Comparison of ENCODE assay signal across 23 cellular contexts in genomic region chr13:51449018-51449417, GRCh38. TPM values are rescaled to one million over a fixed set of nuclear protein-coding genes. Genes with fewer than 3 reads are reported as not detected.
DNase-seq lines count a peak whose midpoint lies in the region; ATAC-seq, FAIRE-seq and TF ChIP-seq lines count a peak whose summit lies in the region.
"Had no signal": no experiment of that assay in that cellular context is flagged by ENCODE, and none has a peak within 500 bp of the region (broad histone marks: within the 10 kb centered on the region; RNA-seq: fewer than 3 reads in every experiment).

No MANE protein-coding gene starts in this region.

- TF ChIP-seq EP300 in K562 (IDR thresholded peaks at IDR 0.05; ENCODE audit: low read length) = no peak

- 95% methylated on average over 1 of the region's 1 CpG for WGBS in right cardiac atrium
- 93 to 100% (median 99%) methylated on average over 1 of the region's 1 CpG for WGBS in heart left ventricle, 4 donors
- 92% methylated on average over 1 of the region's 1 CpG for WGBS in K562 (ENCODE audit: insufficient coverage, low coverage, missing lambda C conversion rate)
- 95 to 100% (median 97%) methylated on average over 1 of the region's 1 CpG for WGBS in small intestine, 3 donors
- 97 to 100% methylated on average over 1 of the region's 1 CpG for WGBS in lower leg skin, 2 donors

- FAIRE-seq in K562 (lab: Jason Lieb, UNC) = no peak
- no peak for FAIRE-seq in small intestine (lab: Jason Lieb, UNC)
- FAIRE-seq: colon had no signal

- TF ChIP-seq RAD21 in K562 (CRISPR knock-in tag; conservative IDR thresholded peaks at IDR 0.05 in 1 of 2, IDR thresholded peaks at IDR 0.05 in 1 of 2) = no peak

- no peak for TF ChIP-seq POLR2A in heart left ventricle (IDR thresholded peaks at IDR 0.05)
- TF ChIP-seq POLR2A in K562 (conservative IDR thresholded peaks at IDR 0.05) = no peak
- TF ChIP-seq POLR2A in lower leg skin (IDR thresholded peaks at IDR 0.05) = no peak

- intact Hi-C loops in right cardiac atrium (cut with DNase I) = no loop called here
- intact Hi-C loops in heart left ventricle (cut with DNase I) = loop anchor here in 3 of 10 donors (5.0 to 10.0 kb wide), 2 partner anchors 283 to 286 kb away; no protein-coding TSS in a partner anchor
- intact Hi-C loops in K562 (cut with micrococcal nuclease) = no loop called here
- intact Hi-C loops in lower leg skin (cut with DNase I; ENCODE audit: low total_unique reads) = no loop called here

- in situ Hi-C loops in K562 (cut with MboI) = loop anchor here (10.0 to 25.0 kb wide), 2 partner anchors 346 to 688 kb away; partner anchors contain the start of gene NEK5

- CTCF ChIA-PET in K562 (lab: Yijun Ruan, JAX; ENCODE audit: low intra/inter-chr PET ratio) = no interaction called here

- no peaks in the 10 kb centered on the region for H4K20me1 ChIP-seq in Karpas-422 (ENCODE audit: insufficient read depth, low read depth, low read length)
- H4K20me1 ChIP-seq in K562 (replicated peaks; ENCODE audit: control insufficient read depth, insufficient read depth, low read length) = no peaks in the 10 kb centered on the region

- ATAC-seq in right cardiac atrium (no peak), heart left ventricle (no peak), K562 (no peak)
- ATAC-seq: body of pancreas; effector memory CD8-positive, alpha-beta T cell; left colon; naive thymus-derived CD8-positive, alpha-beta T cell; stimulated activated naive B cell treated with anti-CD40 and anti-IgM and Interleukin-4, amounts not matched to agents 10 μg/mL and 1 μg/mL and 100 μg/mL, for 72 hours had no signal

- H3K4me2 ChIP-seq in Karpas-422 (ENCODE audit: low read depth, low read length, poor library complexity, severe bottlenecking) (no peak overlapping the region), K562 (ENCODE audit: insufficient read depth, low read length) (no peak overlapping the region), skeletal muscle satellite cell (ENCODE audit: low read length) (peak overlapping the region; percentile 25)

- H3K9me1 ChIP-seq in K562 (ENCODE audit: control insufficient read depth, insufficient read depth, low read length) = no peaks in the 10 kb centered on the region

- no TSS peak for BruUV-seq in K562 (replicated peaks; lab: Mats Ljungman, UMichigan)

- H3K79me2 ChIP-seq in Karpas-422 (ENCODE audit: low read length) = peaks cover 27% of the 10 kb centered on the region
- peaks cover 28% of the 10 kb centered on the region for H3K79me2 ChIP-seq in K562 (ENCODE audit: control insufficient read depth, insufficient read depth, low read length)

- H3K27ac ChIP-seq in right cardiac atrium (ENCODE audit: low read length) = peak overlapping the region; percentile 21
- H3K27ac ChIP-seq in heart left ventricle = no peak overlapping the region
- H3K27ac ChIP-seq in Karpas-422 (ENCODE audit: low read length) = peak overlapping the region; percentile 87; the same call in 1 of the 2 replicates
- H3K27ac ChIP-seq in K562 (ENCODE audit: extremely low read depth, low read depth, low read length) = no peak overlapping the region
- H3K27ac ChIP-seq in small intestine (ENCODE audit: low read depth in 1 of 2, low read length in 1 of 2) = no peak overlapping the region

- TF ChIP-seq CTCF in heart left ventricle (IDR thresholded peaks at IDR 0.05) (no peak), K562 (IDR thresholded peaks at IDR 0.05 in 2 of 3, conservative IDR thresholded peaks at IDR 0.05 in 1 of 3; ENCODE audit: insufficient read depth in 2 of 3, low read depth in 1 of 3, low read length in 3 of 3) (no peak), lower leg skin (IDR thresholded peaks at IDR 0.05) (no peak)

- H3K9me3 ChIP-seq in right cardiac atrium (ENCODE audit: control insufficient read depth, low read length) = no peaks in the 10 kb centered on the region
- no peaks in the 10 kb centered on the region for H3K9me3 ChIP-seq in heart left ventricle
- H3K9me3 ChIP-seq in Karpas-422 (ENCODE audit: low read length) = no peaks in the 10 kb centered on the region
- H3K9me3 ChIP-seq in K562 (replicated peaks; ENCODE audit: control insufficient read depth, insufficient read depth, low read depth, low read length) = no peaks in the 10 kb centered on the region
- no peaks in the 10 kb centered on the region for H3K9me3 ChIP-seq in skeletal muscle satellite cell (replicated peaks; ENCODE audit: low read length)
- no peaks in the 10 kb centered on the region for H3K9me3 ChIP-seq in small intestine (ENCODE audit: control insufficient read depth, low read depth)
- H3K9me3 ChIP-seq: body of pancreas, HAP-1 had no signal

- H3K36me3 ChIP-seq in heart left ventricle = peaks cover 0 to 47% (median 21%) of the 10 kb centered on the region in 9 donors
- H3K36me3 ChIP-seq in Karpas-422 (ENCODE audit: insufficient read depth, low read length) = peaks cover 47% of the 10 kb centered on the region; the same call in 1 of the 2 replicates
- H3K36me3 ChIP-seq in K562 (ENCODE audit: control insufficient read depth, insufficient read depth, low read length) = peaks cover 32% of the 10 kb centered on the region
- H3K36me3 ChIP-seq in skeletal muscle satellite cell (ENCODE audit: insufficient read depth, low read length) = peaks cover 28% of the 10 kb centered on the region
- H3K36me3 ChIP-seq in small intestine (ENCODE audit: control insufficient read depth in 2 of 2, insufficient read depth in 2 of 2, low read length in 2 of 2) = no peaks in the 10 kb centered on the region

- H3K9ac ChIP-seq in Karpas-422 (ENCODE audit: low read length) = no peak overlapping the region
- H3K9ac ChIP-seq in K562 (ENCODE audit: insufficient read depth in 1 of 2, low read depth in 2 of 2, low read length in 2 of 2) = no peak overlapping the region
- H3K9ac ChIP-seq in skeletal muscle satellite cell (ENCODE audit: low read depth, low read length) = no peak overlapping the region

- H3K4me3 ChIP-seq in right cardiac atrium (ENCODE audit: low read length) = no peak overlapping the region
- no peak overlapping the region for H3K4me3 ChIP-seq in heart left ventricle
- no peak overlapping the region for H3K4me3 ChIP-seq in Karpas-422 (ENCODE audit: low read length)
- H3K4me3 ChIP-seq in K562 = no peak overlapping the region
- no peak overlapping the region for H3K4me3 ChIP-seq in skeletal muscle satellite cell (ENCODE audit: low read length)
- H3K4me3 ChIP-seq in small intestine (ENCODE audit: low read depth in 1 of 2, low read length in 2 of 2) = no peak overlapping the region
- H3K4me3 ChIP-seq in lower leg skin (ENCODE audit: low read depth, poor library complexity, severe bottlenecking) = no peak overlapping the region
- H3K4me3 ChIP-seq: body of pancreas, HAP-1 had no signal

- DNase-seq in right cardiac atrium (no peak), heart left ventricle (no peak), Karpas-422 (no peak), K562 (ENCODE audit: extremely low read depth in 1 of 4, low spot score in 3 of 4) (no peak), NCI-H748 (lab: John Stamatoyannopoulos, UW; ENCODE audit: unreplicated experiment) (no peak), small intestine (no peak), lower leg skin (ENCODE audit: low spot score in 2 of 2) (no peak)
- DNase-seq: activated CD4-positive, alpha-beta T cell treated with anti-CD3 and anti-CD28 coated beads, Interleukin-2, amount 50 U/mL, for 4 hours; activated naive CD8-positive, alpha-beta T cell treated with anti-CD3 and anti-CD28 coated beads, Interleukin-2, amount 10 ng/mL, durations not matched to agents 7 days and 5 days; body of pancreas; COR-L47; effector memory CD8-positive, alpha-beta T cell; left colon; naive thymus-derived CD8-positive, alpha-beta T cell; NCI-H1436 treated with DMSO at 0.1 percent for 48 hours; NCI-H774; posterior cingulate gyrus; Right ventricle myocardium superior; stimulated activated naive B cell treated with anti-CD40 and anti-IgM and Interleukin-4, amounts not matched to agents 10 μg/mL and 1 μg/mL and 100 μg/mL, for 72 hours; T-helper 1 cell had no signal

- POLR2A ChIA-PET in K562 (lab: Yijun Ruan, JAX) = no interaction called here

- H3K4me1 ChIP-seq in right cardiac atrium (ENCODE audit: control insufficient read depth, insufficient read depth, low read length) (no peaks in the 10 kb centered on the region), heart left ventricle (peaks cover 0 to 29% (median 13%) of the 10 kb centered on the region in 12 donors), Karpas-422 (ENCODE audit: low read length) (peaks cover 25% of the 10 kb centered on the region), K562 (replicated peaks in 1 of 2; ENCODE audit: control insufficient read depth in 2 of 2, insufficient read depth in 2 of 2, low read length in 2 of 2) (peaks cover 0 to 9% of the 10 kb centered on the region in 2 experiments; a peak in 2 of 5 replicates), skeletal muscle satellite cell (ENCODE audit: control insufficient read depth, insufficient read depth, low read length) (peaks cover 25% of the 10 kb centered on the region), small intestine (ENCODE audit: control insufficient read depth in 2 of 2, insufficient read depth in 1 of 2, low read depth in 1 of 2, low read length in 1 of 2) (no peaks in the 10 kb centered on the region)

- H3K27me3 ChIP-seq in right cardiac atrium (ENCODE audit: control insufficient read depth, insufficient read depth) = no peaks in the 10 kb centered on the region
- H3K27me3 ChIP-seq in heart left ventricle = no peaks in the 10 kb centered on the region
- no peaks in the 10 kb centered on the region for H3K27me3 ChIP-seq in Karpas-422 (ENCODE audit: low read length)
- no peaks in the 10 kb centered on the region for H3K27me3 ChIP-seq in K562 (ENCODE audit: control insufficient read depth in 2 of 2, insufficient read depth in 2 of 2, low read length in 2 of 2)
- no peaks in the 10 kb centered on the region for H3K27me3 ChIP-seq in skeletal muscle satellite cell (ENCODE audit: control insufficient read depth, insufficient read depth, low read length)
- no peaks in the 10 kb centered on the region for H3K27me3 ChIP-seq in small intestine (ENCODE audit: control insufficient read depth in 2 of 2, insufficient read depth in 2 of 2, low read length in 2 of 2)
- H3K27me3 ChIP-seq: body of pancreas had no signal

- H2AFZ ChIP-seq in Karpas-422 (ENCODE audit: low read length) (no peak overlapping the region), K562 (ENCODE audit: low read depth, low read length) (no peak overlapping the region)

- no peaks in the 10 kb centered on the region for H3K9me2 ChIP-seq in Karpas-422 (replicated peaks; ENCODE audit: insufficient read depth, low read length)

RNA-seq across cellular contexts. Expression of gene INTS6, which starts 3.8 kb away (rescaled TPM):
- total RNA-seq in right cardiac atrium (10 to 100 TPM; 21.0 to 29.3 (median 25.4) TPM), heart left ventricle (10 to 100 TPM; 18.4 to 30.2 (median 24.4) TPM), K562 (2014; rRNA removed) (14.6 and 17.1 TPM in 2 replicates), K562 (2014; rRNA removed; fragmentation: Illumina TruSeq; extraction: Trizol) (23.8 and 24.5 TPM in 2 replicates), K562 (2015; rRNA removed; fragmentation: Illumina TruSeq; extraction: Trizol) (27.4 and 29.8 TPM in 2 replicates), K562 (2021) (20.2 and 22.6 TPM in 2 replicates), lower leg skin (10 to 100 TPM; 35.2 to 48.6 (median 41.3) TPM)
- polyA plus RNA-seq in right cardiac atrium (12.9 TPM), heart left ventricle (10 to 100 TPM in 1 of 2 donors, 1 to 10 TPM in 1; 7.7 to 12.0 TPM), K562 (2011; rRNA removed) (19.3 and 19.7 TPM in 2 replicates), K562 (2014; fragmentation: Illumina TruSeq; extraction: Trizol) (16.1 TPM in 2 replicates), K562 (2014; fragmentation: Nextera tagmentation; extraction: Ambion mirVana) (1 to 10 TPM; 3.7 to 4.3 TPM), K562 (2014; rRNA removed) (9.5 and 13.6 TPM in 2 replicates), small intestine (10 to 100 TPM in 1 of 3 donors, 1 to 10 TPM in 2; 8.9 to 15.2 (median 9.4) TPM)
- 61.0 and 86.2 TPM in 2 replicates for total RNA-seq in Karpas-422 (2014; rRNA removed; shearing (Covaris generic); ENCODE audit: low replicate concordance)
- 33.4 and 73.0 TPM in 2 replicates for total RNA-seq in K562 (2011; cell fraction: chromatin; rRNA removed; ENCODE audit: low replicate concordance)
- 16.3 and 18.5 TPM in 2 replicates for total RNA-seq in K562 (2011; cell fraction: nucleolus; rRNA removed)
- 31.1 and 64.3 TPM in 2 replicates for total RNA-seq in K562 (2011; cell fraction: nucleoplasm; rRNA removed)
- 4.5 and 5.9 TPM in 2 replicates for polyA plus RNA-seq in K562 (2011; cell fraction: cytosol; rRNA removed)
- 21.5 and 22.7 TPM in 2 replicates for polyA plus RNA-seq in K562 (2011; cell fraction: nucleus; rRNA removed)
- polyA plus RNA-seq in K562 (2012) = 10.8 and 13.5 TPM in 2 replicates
- polyA minus RNA-seq in K562 (2011; rRNA and poly(A)+ RNA removed) = 82.3 and 93.2 TPM in 2 replicates
- 11.0 and 18.1 TPM in 2 replicates for polyA minus RNA-seq in K562 (2011; cell fraction: cytosol; rRNA and poly(A)+ RNA removed)
- polyA minus RNA-seq in K562 (2011; cell fraction: nucleus; rRNA and poly(A)+ RNA removed) = 38.2 and 57.1 TPM in 2 replicates
- 40.4 and 57.0 TPM in 2 replicates for total RNA-seq in skeletal muscle satellite cell (2012; rRNA removed)

Comparison
In these comparisons a context has a peak if more than half of its experiments do, and no peak if none do; other contexts are left out.
1. H3K27ac ChIP-seq: peak in right cardiac atrium (single experiment) and Karpas-422 (single experiment); none in heart left ventricle (0 of 12), K562 (single experiment) and small intestine (0 of 2).